8 cellular contexts compared by ENCODE assay signal in genomic region chr2:41840702-41841551, GRCh38.
DNase-seq lines count a peak whose midpoint lies in the region; ATAC-seq and TF ChIP-seq lines count a peak whose summit lies in the region.

No MANE protein-coding gene starts in this region.

- H3K9me3 Mint-ChIP-seq in activated naive CD8-positive, alpha-beta T cell treated with anti-CD3 and anti-CD28 coated beads, Interleukin-2, amount 50 U/mL, for 24 hours, result no peaks in the 10 kb centered on the region

- H3K4me1 ChIP-seq in cardiac muscle cell (ENCODE audit: low read depth) (no peaks in the 10 kb centered on the region), parathyroid adenoma (peaks cover 8% of the 10 kb centered on the region), transverse colon (peaks cover 0 to 13% (median 11%) of the 10 kb centered on the region in 4 donors)

- H3K36me3 ChIP-seq in cardiac muscle cell (no peaks in the 10 kb centered on the region), parathyroid adenoma (ENCODE audit: control insufficient read depth, insufficient read depth, low read length) (no peaks in the 10 kb centered on the region), transverse colon (no peaks in the 10 kb centered on the region)

- WGBS in transverse colon (ENCODE audit: low coverage in 1 of 2), 2 donors, result 2 to 4% methylated on average over 5 to 48 of the region's 48 CpGs

- peak overlapping the region; percentile 69 for H3K4me3 ChIP-seq in cardiac muscle cell
- peak overlapping the region; percentile 72 for H3K4me3 ChIP-seq in parathyroid adenoma (ENCODE audit: low read depth, low read length)
- peak overlapping the region; percentile 54 to 66 (median 62) for H3K4me3 ChIP-seq in transverse colon

- peak overlapping the region; percentile 82 for H3K27ac Mint-ChIP-seq in activated naive CD8-positive, alpha-beta T cell treated with anti-CD3 and anti-CD28 coated beads, Interleukin-2, amount 50 U/mL, for 24 hours

- TF ChIP-seq POLR2A in GM10847 (IDR thresholded peaks at IDR 0.05; ENCODE audit: extremely low read depth, insufficient read length) (peak; percentile 35), transverse colon (IDR thresholded peaks at IDR 0.05) (peak; percentile 74)

- H3K27me3 ChIP-seq in cardiac muscle cell (peaks cover 50% of the 10 kb centered on the region), parathyroid adenoma (ENCODE audit: control insufficient read depth, insufficient read depth, low read length) (no peaks in the 10 kb centered on the region), transverse colon (peaks cover under 1% of the 10 kb centered on the region)

- H3K79me2 ChIP-seq in parathyroid adenoma, result no peaks in the 10 kb centered on the region

- DNase-seq in NCI-H1092 treated with DMSO at 0.1 percent for 48 hours (lab: John Stamatoyannopoulos, UW) (peak; percentile 93), SKM-1 treated with dmso at 0.1 percent for 144 hours (lab: John Stamatoyannopoulos, UW; ENCODE audit: unreplicated experiment) (peak; percentile 91), cardiac muscle cell (ENCODE audit: low read depth in 1 of 2, low spot score in 1 of 2) (peak; percentile 96 to 98), transverse colon (peak; percentile 98)
- peak; percentile 97 for DNase-seq in activated naive CD8-positive, alpha-beta T cell treated with anti-CD3 and anti-CD28 coated beads, Interleukin-2, amount 50 U/mL, for 24 hours

- peak overlapping the region; percentile 24 for H3K9ac ChIP-seq in parathyroid adenoma

- peak; percentile 100 for TF ChIP-seq CTCF in cardiac muscle cell (IDR thresholded peaks at IDR 0.05; ENCODE audit: low read depth, low read length)
- peak; percentile 100 for TF ChIP-seq CTCF in parathyroid adenoma (IDR thresholded peaks at IDR 0.05)
- peak; percentile 92 to 99 (median 98) for TF ChIP-seq CTCF in transverse colon (IDR thresholded peaks at IDR 0.05)

- ATAC-seq in HG02610 (IDR thresholded peaks at IDR 0.05; ENCODE audit: unreplicated experiment), result peak; percentile 100
- peak; percentile 100 for ATAC-seq in activated naive CD8-positive, alpha-beta T cell treated with anti-CD3 and anti-CD28 coated beads, Interleukin-2, amount 50 U/mL, for 24 hours

- H2AFZ ChIP-seq in parathyroid adenoma, result peak overlapping the region; percentile 85

- H3K4me1 Mint-ChIP-seq in activated naive CD8-positive, alpha-beta T cell treated with anti-CD3 and anti-CD28 coated beads, Interleukin-2, amount 50 U/mL, for 24 hours, result peaks cover 13% of the 10 kb centered on the region

- H3K27me3 Mint-ChIP-seq in activated naive CD8-positive, alpha-beta T cell treated with anti-CD3 and anti-CD28 coated beads, Interleukin-2, amount 50 U/mL, for 24 hours, result peaks cover 14% of the 10 kb centered on the region

- TF ChIP-seq EP300 in transverse colon (IDR thresholded peaks at IDR 0.05; ENCODE audit: low read depth), result no peak

- peak overlapping the region; percentile 74 for H3K4me2 ChIP-seq in parathyroid adenoma (ENCODE audit: low read length)

- H3K36me3 Mint-ChIP-seq in activated naive CD8-positive, alpha-beta T cell treated with anti-CD3 and anti-CD28 coated beads, Interleukin-2, amount 50 U/mL, for 24 hours (ENCODE audit: low read depth), result no peaks in the 10 kb centered on the region

- H3K4me3 Mint-ChIP-seq in activated naive CD8-positive, alpha-beta T cell treated with anti-CD3 and anti-CD28 coated beads, Interleukin-2, amount 50 U/mL, for 24 hours, result peak overlapping the region; percentile 88

- H3K27ac ChIP-seq in cardiac muscle cell (no peak overlapping the region), parathyroid adenoma (peak overlapping the region; percentile 89), transverse colon (peak overlapping the region; percentile 79 to 96 (median 90))

- in situ Hi-C loops in transverse colon (cut with MboI; ENCODE audit: low pct_ligation_motif_present in 1 of 4, low pct_unique_long_range_greater_than_20kb in 1 of 4, low sequenced_read_pairs in 3 of 4), result no loop called here

- intact Hi-C loops in transverse colon (cut with DNase I; ENCODE audit: low total_unique reads), result no loop called here

- H3K9me3 ChIP-seq in cardiac muscle cell (ENCODE audit: low read depth), result no peaks in the 10 kb centered on the region
- H3K9me3 ChIP-seq in parathyroid adenoma (ENCODE audit: control insufficient read depth, low read length), result no peaks in the 10 kb centered on the region
- H3K9me3 ChIP-seq in transverse colon, result no peaks in the 10 kb centered on the region
